Comparison of ENCODE assay signal across 14 cellular contexts in genomic region chr3:117630469-117630868, GRCh38.
DNase-seq lines count a peak whose midpoint lies in the region; ATAC-seq and TF ChIP-seq lines count a peak whose summit lies in the region.
"Had no signal": no experiment of that assay in that cellular context is flagged by ENCODE, and none has a peak within 500 bp of the region (broad histone marks: within the 10 kb centered on the region; RNA-seq: fewer than 3 reads in every experiment).

No MANE protein-coding gene starts in this region.

- no peak overlapping the region for H3K27ac ChIP-seq in colonic mucosa
- H3K27ac ChIP-seq: spleen, tibial artery had no signal

- no peaks in the 10 kb centered on the region for H3K9me3 ChIP-seq in colonic mucosa
- H3K9me3 ChIP-seq: SK-N-SH, spleen, tibial artery had no signal

- H3K27ac Mint-ChIP-seq in T-cell = no peak overlapping the region

- H3K27me3 ChIP-seq in colonic mucosa = no peaks in the 10 kb centered on the region
- H3K27me3 ChIP-seq: spleen, tibial artery had no signal

- no peak overlapping the region for H3K4me3 Mint-ChIP-seq in T-cell

- CTCF ChIA-PET in T-cell (lab: Charles Lee) = no interaction called here

- H3K4me3 ChIP-seq in colonic mucosa = no peak overlapping the region
- H3K4me3 ChIP-seq: spleen, tibial artery had no signal

- H3K9ac ChIP-seq in colonic mucosa (ENCODE audit: low read depth in 2 of 2, low read length in 2 of 2) = no peak overlapping the region
- H3K9ac ChIP-seq: SK-N-SH had no signal

- H3K27me3 Mint-ChIP-seq in T-cell = no peaks in the 10 kb centered on the region

- no peaks in the 10 kb centered on the region for H3K4me1 ChIP-seq in colonic mucosa
- H3K4me1 ChIP-seq: spleen had no signal

- POLR2A ChIA-PET in T-cell (lab: Charles Lee) = no interaction called here

- no peak for TF ChIP-seq CTCF in colonic mucosa (IDR thresholded peaks at IDR 0.05)

- ATAC-seq in GM18502 (IDR thresholded peaks at IDR 0.05; ENCODE audit: poor library complexity, unreplicated experiment) = peak; percentile 63
- ATAC-seq in GM19467 (IDR thresholded peaks at IDR 0.05; ENCODE audit: unreplicated experiment) = peak; percentile 81
- peak; percentile 68 for ATAC-seq in HG02840 (IDR thresholded peaks at IDR 0.05; ENCODE audit: low FRiP score, unreplicated experiment)
- peak; percentile 63 for ATAC-seq in HG03469 (IDR thresholded peaks at IDR 0.05; ENCODE audit: unreplicated experiment)
- ATAC-seq in T-cell (replicated peaks in 1 of 4) = no peak

- H3K36me3 Mint-ChIP-seq in T-cell = no peaks in the 10 kb centered on the region

- H3K9me3 Mint-ChIP-seq in T-cell = peaks cover 4 to 13% (median 9%) of the 10 kb centered on the region in 3 donors

- H3K36me3 ChIP-seq in colonic mucosa = no peaks in the 10 kb centered on the region
- H3K36me3 ChIP-seq: spleen, tibial artery had no signal

- DNase-seq in hippocampal formation (lab: John Stamatoyannopoulos, UW) (no peak), NCI-H1694 (lab: John Stamatoyannopoulos, UW) (no peak), colonic mucosa (no peak), T-cell (no peak)
- DNase-seq: activated CD4-positive, CD25-positive, alpha-beta regulatory T cell; Karpas-422; mammary epithelial cell; spleen; tibial artery had no signal

- intact Hi-C loops in colonic mucosa (cut with DNase I) = no loop called here

- H3K4me1 Mint-ChIP-seq in T-cell = no peaks in the 10 kb centered on the region

Comparison
In these comparisons a context has a peak if more than half of its experiments do, and no peak if none do; other contexts are left out.
1. ATAC-seq: peak in GM18502 (single experiment), GM19467 (single experiment), HG02840 (single experiment) and HG03469 (single experiment); none in T-cell (0 of 4).